Comparison of ENCODE assay signal across 8 cellular contexts in genomic region chr17:8016632-8017424, GRCh38. TPM values are rescaled to one million over a fixed set of nuclear protein-coding genes. Genes with fewer than 3 reads are reported as not detected.
DNase-seq lines count a peak whose midpoint lies in the region; ATAC-seq and TF ChIP-seq lines count a peak whose summit lies in the region.

No MANE protein-coding gene starts in this region.

- H3K27me3 ChIP-seq in vagina: no peaks in the 10 kb centered on the region

- no peak overlapping the region for H3K27ac Mint-ChIP-seq in nephron progenitor cell

- H3K9me3 ChIP-seq in vagina: no peaks in the 10 kb centered on the region

- peaks cover 28% of the 10 kb centered on the region for H3K4me1 Mint-ChIP-seq in nephron progenitor cell

- peaks cover 82% of the 10 kb centered on the region for H3K27me3 Mint-ChIP-seq in nephron progenitor cell (ENCODE audit: low read depth, poor library complexity)

- intact Hi-C loops in vagina (cut with DNase I): no loop called here

- no peak for TF ChIP-seq POLR2A in vagina (IDR thresholded peaks at IDR 0.05)

- peak; percentile 2 for DNase-seq in GDM1 (lab: John Stamatoyannopoulos, UW)
- DNase-seq in NCI-H2227 (lab: John Stamatoyannopoulos, UW; ENCODE audit: unreplicated experiment): peak; percentile 54
- peak; percentile 73 to 75 for DNase-seq in activated T-cell treated with anti-CD3 and anti-CD28 coated beads, Interleukin-2, amount 50 U/mL, for 48 hours
- DNase-seq in fibroblast of the conjunctiva (ENCODE audit: low read depth): peak; percentile 4
- DNase-seq in nephron progenitor cell: peak; percentile 70
- DNase-seq in vagina (ENCODE audit: extremely low spot score in 2 of 2): peak; percentile 83 to 90
- DNase-seq in amniotic stem cell (lab: John Stamatoyannopoulos, UW): no peak

- no peaks in the 10 kb centered on the region for H3K36me3 ChIP-seq in vagina

- peaks cover 36% of the 10 kb centered on the region for H3K4me1 ChIP-seq in vagina

- H3K27ac ChIP-seq in vagina: peak overlapping the region; percentile 14

- no peak for ATAC-seq in GM19463 (IDR thresholded peaks at IDR 0.05; ENCODE audit: unreplicated experiment)

- H3K4me3 Mint-ChIP-seq in nephron progenitor cell: peak overlapping the region; percentile 82

- no peaks in the 10 kb centered on the region for H3K9me3 Mint-ChIP-seq in nephron progenitor cell

- no peaks in the 10 kb centered on the region for H3K36me3 Mint-ChIP-seq in nephron progenitor cell (ENCODE audit: low read depth)

- peak overlapping the region; percentile 44 to 48 for H3K4me3 ChIP-seq in vagina

- TF ChIP-seq CTCF in nephron progenitor cell (IDR thresholded peaks at IDR 0.05) (peak; percentile 78), vagina (IDR thresholded peaks at IDR 0.05) (peak in 2 of 3 experiments; percentile 30 to 50)

RNA-seq across cellular contexts. Expression of gene GUCY2D, which starts 14.4 kb away (rescaled TPM):
- total RNA-seq in vagina: not detected

RNA-seq across cellular contexts. Expression of gene ALOX15B, which starts 22.0 kb away (rescaled TPM):
- total RNA-seq in vagina: 28.7 TPM
